ENCODE assay signal across 8 cellular contexts in the genomic region with DNA sequence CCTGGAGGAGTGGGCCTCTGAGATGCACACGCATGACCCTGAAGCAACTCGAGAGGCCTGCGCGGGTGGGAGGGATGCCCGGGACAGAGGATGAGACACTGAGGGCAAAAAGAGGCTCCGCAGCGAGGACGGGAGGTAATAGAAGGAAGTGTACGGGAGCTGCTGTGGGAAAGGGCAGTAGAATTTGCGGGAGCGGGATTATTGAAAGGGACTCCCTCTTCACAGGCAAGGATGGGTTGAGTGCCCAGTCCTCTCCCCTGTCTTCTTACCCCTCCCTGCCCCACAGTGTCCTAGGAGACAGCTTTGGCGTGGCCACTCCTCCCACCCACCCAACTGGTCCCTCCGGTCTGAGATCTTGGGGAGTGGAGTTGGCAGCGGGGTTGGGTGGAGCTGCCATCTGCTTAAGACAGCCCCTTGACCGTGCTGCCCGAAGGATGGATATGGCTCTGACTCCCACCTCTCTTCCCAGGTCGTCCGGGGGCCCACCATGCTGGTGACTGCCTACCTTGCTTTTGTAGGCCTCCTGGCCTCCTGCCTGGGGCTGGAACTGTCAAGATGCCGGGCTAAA. TPM values are rescaled to one million over a fixed set of nuclear protein-coding genes. Genes with fewer than 3 reads are reported as not detected.
DNase-seq lines count a peak whose midpoint lies in the region; ATAC-seq and TF ChIP-seq lines count a peak whose summit lies in the region.

No MANE protein-coding gene starts in this region.

- intact Hi-C loops in Caco-2 (cut with micrococcal nuclease; ENCODE audit: unreplicated experiment) = no loop called here

- H3K9me3 Mint-ChIP-seq in Caco-2 (ENCODE audit: unreplicated experiment) (no peaks in the 10 kb centered on the region), IgD-negative memory B cell (no peaks in the 10 kb centered on the region)

- peak overlapping the region; percentile 93 for H3K4me3 Mint-ChIP-seq in Caco-2 (ENCODE audit: unreplicated experiment)
- peak overlapping the region; percentile 96 to 99 (median 99) for H3K4me3 Mint-ChIP-seq in IgD-negative memory B cell

- DNase-seq in Caco-2 (peak; percentile 45 to 56), astrocyte of the cerebellum (ENCODE audit: low read depth) (no peak), iPS-NIHi7 (ENCODE audit: extremely low spot score) (peak; percentile 24), AG20443 (ENCODE audit: low spot score) (no peak)
- no peak for DNase-seq in stimulated activated naive CD8-positive, alpha-beta T cell treated with anti-CD3 and anti-CD28 coated beads, Interleukin-15, Interleukin-2, amounts not matched to agents 100 U/mL and 50 U/mL, for 24 hours

- TF ChIP-seq CTCF in Caco-2 (IDR thresholded peaks at IDR 0.05; ENCODE audit: insufficient read depth in 1 of 2, low read depth in 1 of 2, low read length in 1 of 2, severe bottlenecking in 1 of 2, unreplicated experiment in 1 of 2) (no peak), astrocyte of the cerebellum (IDR thresholded peaks at IDR 0.05; ENCODE audit: low read depth, low read length, missing control alignments) (no peak)

- peak; percentile 22 for ATAC-seq in stimulated activated naive CD8-positive, alpha-beta T cell treated with anti-CD3 and anti-CD28 coated beads, Interleukin-15, Interleukin-2, amounts not matched to agents 100 U/mL and 50 U/mL, for 24 hours
- ATAC-seq in HG03571 (IDR thresholded peaks at IDR 0.05; ENCODE audit: unreplicated experiment) = no peak
- no peak for ATAC-seq in HG03025 (IDR thresholded peaks at IDR 0.05; ENCODE audit: low FRiP score, unreplicated experiment)

- H3K27me3 ChIP-seq in Caco-2 (replicated peaks; ENCODE audit: control insufficient read depth, insufficient read depth, low read length) = no peaks in the 10 kb centered on the region

- H3K27ac Mint-ChIP-seq in Caco-2 (ENCODE audit: unreplicated experiment) = peak overlapping the region; percentile 84
- peak overlapping the region; percentile 73 to 94 (median 86) for H3K27ac Mint-ChIP-seq in IgD-negative memory B cell

- in situ Hi-C loops in astrocyte of the cerebellum (cut with HindIII; ENCODE audit: low sequenced_read_pairs) = no loop called here

- H3K36me3 ChIP-seq in Caco-2 (ENCODE audit: control insufficient read depth, insufficient read depth, low read length) = peaks cover 2% of the 10 kb centered on the region; the same call in 1 of the 2 replicates

- H3K4me1 ChIP-seq in Caco-2 = peaks cover 18% of the 10 kb centered on the region

- CTCF ChIA-PET in Caco-2 (lab: Charles Lee) = interaction anchor here (1.1 to 2.4 kb wide), 2 partner anchors 34 to 40 kb away, joined by 3 to 16 read pairs; no protein-coding TSS in a partner anchor

- no peaks in the 10 kb centered on the region for H3K9me3 ChIP-seq in Caco-2

- peak overlapping the region; percentile 81 for H3K4me3 ChIP-seq in Caco-2 (ENCODE audit: low read depth, low read length)
- H3K4me3 ChIP-seq in astrocyte of the cerebellum (ENCODE audit: low read depth, low read length) = peak overlapping the region; percentile 81

- H3K36me3 Mint-ChIP-seq in Caco-2 (ENCODE audit: insufficient read depth, unreplicated experiment) = no peaks in the 10 kb centered on the region
- H3K36me3 Mint-ChIP-seq in IgD-negative memory B cell = peaks cover 4% of the 10 kb centered on the region

- H3K27me3 Mint-ChIP-seq in Caco-2 (ENCODE audit: insufficient read depth, unreplicated experiment) (no peaks in the 10 kb centered on the region), IgD-negative memory B cell (no peaks in the 10 kb centered on the region)

- POLR2A ChIA-PET in Caco-2 (lab: Charles Lee) = interaction anchor here (1.0 kb wide), 1 partner anchor 43 kb away, joined by 3 read pairs; a partner anchor contains a TSS

- H3K4me1 Mint-ChIP-seq in Caco-2 (ENCODE audit: low read depth, unreplicated experiment) = peaks cover 22% of the 10 kb centered on the region
- H3K4me1 Mint-ChIP-seq in IgD-negative memory B cell = peaks cover 15 to 36% (median 24%) of the 10 kb centered on the region in 3 donors

- BruUV-seq in Caco-2 (replicated peaks; lab: Mats Ljungman, UMichigan) = no TSS peak

RNA-seq across cellular contexts. Expression of a gene that starts 15.7 kb away (rescaled TPM):
- total RNA-seq in Caco-2 (2022) = 32.3 and 34.9 TPM in 2 replicates
- polyA plus RNA-seq in IgD-negative memory B cell = not detected

RNA-seq across cellular contexts. Expression of a gene that starts 20.4 kb away (rescaled TPM):
- total RNA-seq in Caco-2 (2022) = 11.8 and 12.9 TPM in 2 replicates
- polyA plus RNA-seq in IgD-negative memory B cell = 4.8 TPM

RNA-seq across cellular contexts. Expression of a gene that starts 42.9 kb away (rescaled TPM):
- 251 and 264 TPM in 2 replicates for total RNA-seq in Caco-2 (2022)
- polyA plus RNA-seq in IgD-negative memory B cell = 1,442 TPM

RNA-seq across cellular contexts. Expression of a gene that starts 45.4 kb away (rescaled TPM):
- total RNA-seq in Caco-2 (2022) = 1.1 TPM in 2 replicates
- 238 TPM for polyA plus RNA-seq in IgD-negative memory B cell

RNA-seq across cellular contexts. Expression of a gene that starts 47.1 kb away (rescaled TPM):
- total RNA-seq in Caco-2 (2022) = 56.3 and 59.8 TPM in 2 replicates
- 50.4 TPM for polyA plus RNA-seq in IgD-negative memory B cell

Comparison
In these comparisons a context has a peak if more than half of its experiments do, and no peak if none do; other contexts are left out.
1. DNase-seq: peak in Caco-2 (2 of 2) and iPS-NIHi7 (single experiment); none in astrocyte of the cerebellum (single experiment), stimulated activated naive CD8-positive, alpha-beta T cell treated with anti-CD3 and anti-CD28 coated beads, Interleukin-15, Interleukin-2, amounts not matched to agents 100 U/mL and 50 U/mL, for 24 hours (single experiment) and AG20443 (single experiment).